ENCODE assay signal across 19 cellular contexts in the genomic region with DNA sequence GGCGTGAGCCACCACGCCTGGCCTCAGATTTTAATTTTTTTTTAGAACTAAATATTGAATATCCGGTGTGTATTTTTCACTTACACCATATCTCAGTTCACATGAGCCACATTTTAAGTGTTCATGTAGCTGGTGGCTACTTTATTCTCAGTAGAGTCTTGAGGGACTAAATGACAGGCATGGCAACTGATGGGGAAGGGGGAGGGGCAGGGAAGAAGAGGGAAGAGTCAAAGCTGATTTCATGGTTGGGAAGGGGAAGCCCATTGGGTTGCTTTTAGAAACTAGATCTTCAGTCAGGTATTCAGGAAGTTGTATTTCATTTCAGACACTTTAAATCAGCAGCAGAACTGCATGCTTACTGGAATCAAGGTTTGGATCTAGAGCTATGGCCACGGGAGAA. TPM values are rescaled to one million over a fixed set of nuclear protein-coding genes. Genes with fewer than 3 reads are reported as not detected.
DNase-seq lines count a peak whose midpoint lies in the region; ATAC-seq and TF ChIP-seq lines count a peak whose summit lies in the region.
"Had no signal": no experiment of that assay in that cellular context is flagged by ENCODE, and none has a peak within 500 bp of the region (broad histone marks: within the 10 kb centered on the region; RNA-seq: fewer than 3 reads in every experiment).

No MANE protein-coding gene starts in this region.

- peak overlapping the region; percentile 65 for H3K4me3 Mint-ChIP-seq in activated naive CD4-positive, alpha-beta T cell treated with anti-CD3 and anti-CD28 coated beads, Interleukin-2, amount 10 ng/mL, durations not matched to agents 7 days and 5 days
- peak overlapping the region; percentile 45 for H3K4me3 Mint-ChIP-seq in activated naive CD8-positive, alpha-beta T cell treated with anti-CD3 and anti-CD28 coated beads for 36 hours

- H3K79me2 ChIP-seq in KMS-11 (ENCODE audit: insufficient read depth, low read depth): peaks cover 5% of the 10 kb centered on the region; the same call in 1 of the 2 replicates

- peak overlapping the region; percentile 68 for H3K4me2 ChIP-seq in KMS-11

- H3K4me1 ChIP-seq in KMS-11 (ENCODE audit: low read depth, poor library complexity, severe bottlenecking): peaks cover 62% of the 10 kb centered on the region
- H3K4me1 ChIP-seq in spleen: peaks cover 5 to 73% (median 60%) of the 10 kb centered on the region in 6 donors

- peak overlapping the region; percentile 96 for H3K27ac Mint-ChIP-seq in activated naive CD4-positive, alpha-beta T cell treated with anti-CD3 and anti-CD28 coated beads, Interleukin-2, amount 10 ng/mL, durations not matched to agents 7 days and 5 days
- peak overlapping the region; percentile 92 for H3K27ac Mint-ChIP-seq in activated naive CD8-positive, alpha-beta T cell treated with anti-CD3 and anti-CD28 coated beads for 36 hours

- peak overlapping the region; percentile 67 for H3K27ac ChIP-seq in KMS-11
- H3K27ac ChIP-seq in spleen: peak overlapping the region in 7 of 8 donors; percentile 1 to 96 (median 58)
- H3K27ac ChIP-seq: HL-60, RWPE1 had no signal

- peak overlapping the region; percentile 11; the same call in 1 of the 2 replicates for H3K9ac ChIP-seq in KMS-11

- CTCF ChIA-PET in activated naive CD4-positive, alpha-beta T cell treated with anti-CD3 and anti-CD28 coated beads, Interleukin-2, amount 10 ng/mL, durations not matched to agents 7 days and 5 days (lab: Charles Lee): interaction anchor here (0.9 to 14.2 kb wide), 7 partner anchors 21 to 287 kb away, joined by 3 to 192 read pairs (median 4); no protein-coding TSS in a partner anchor

- intact Hi-C loops in spleen (cut with DNase I; ENCODE audit: low total_unique reads) (loop anchor here (10.0 kb wide), 2 partner anchors 195 to 285 kb away; no protein-coding TSS in a partner anchor), left colon (cut with DNase I, micrococcal nuclease) (loop anchor here in 1 of 2 donors (5.0 kb wide), 2 partner anchors 198 to 288 kb away; no protein-coding TSS in a partner anchor)

- H3K4me3 ChIP-seq in KMS-11 (IDR thresholded peaks at IDR 0.05; ENCODE audit: insufficient read depth, low read depth, low read length) (no peak overlapping the region), spleen (no peak overlapping the region)
- H3K4me3 ChIP-seq: skin epidermis had no signal

- H3K36me3 Mint-ChIP-seq in activated naive CD4-positive, alpha-beta T cell treated with anti-CD3 and anti-CD28 coated beads, Interleukin-2, amount 10 ng/mL, durations not matched to agents 7 days and 5 days: peaks cover 5% of the 10 kb centered on the region
- no peaks in the 10 kb centered on the region for H3K36me3 Mint-ChIP-seq in activated naive CD8-positive, alpha-beta T cell treated with anti-CD3 and anti-CD28 coated beads for 36 hours

- TF ChIP-seq CTCF in KMS-11 (conservative IDR thresholded peaks at IDR 0.05; ENCODE audit: low read depth, low read length): no peak
- no peak for TF ChIP-seq CTCF in spleen (IDR thresholded peaks at IDR 0.05 in 8 of 11, conservative IDR thresholded peaks at IDR 0.05 in 3 of 11)

- WGBS in spleen, 5 donors: 77 to 87% (median 78%) methylated on average over 4 of the region's 4 CpGs

- TF ChIP-seq POLR2A in spleen (IDR thresholded peaks at IDR 0.05): no peak

- H3K27me3 Mint-ChIP-seq in activated naive CD4-positive, alpha-beta T cell treated with anti-CD3 and anti-CD28 coated beads, Interleukin-2, amount 10 ng/mL, durations not matched to agents 7 days and 5 days: peaks cover 4% of the 10 kb centered on the region
- H3K27me3 Mint-ChIP-seq in activated naive CD8-positive, alpha-beta T cell treated with anti-CD3 and anti-CD28 coated beads for 36 hours: peaks cover 13% of the 10 kb centered on the region

- no peaks in the 10 kb centered on the region for H3K27me3 ChIP-seq in KMS-11 (ENCODE audit: insufficient read depth, low read depth)
- H3K27me3 ChIP-seq in spleen (replicated peaks in 1 of 7): no peaks in the 10 kb centered on the region

- ATAC-seq in left colon (no peak), HG03095 (IDR thresholded peaks at IDR 0.05; ENCODE audit: unreplicated experiment) (no peak), HG03571 (IDR thresholded peaks at IDR 0.05; ENCODE audit: unreplicated experiment) (no peak)

- no peaks in the 10 kb centered on the region for H3K36me3 ChIP-seq in KMS-11 (ENCODE audit: insufficient read depth)
- no peaks in the 10 kb centered on the region for H3K36me3 ChIP-seq in spleen

- H3K4me1 Mint-ChIP-seq in activated naive CD4-positive, alpha-beta T cell treated with anti-CD3 and anti-CD28 coated beads, Interleukin-2, amount 10 ng/mL, durations not matched to agents 7 days and 5 days: peaks cover 74% of the 10 kb centered on the region
- peaks cover 51% of the 10 kb centered on the region for H3K4me1 Mint-ChIP-seq in activated naive CD8-positive, alpha-beta T cell treated with anti-CD3 and anti-CD28 coated beads for 36 hours

- H3K9me3 Mint-ChIP-seq in activated naive CD4-positive, alpha-beta T cell treated with anti-CD3 and anti-CD28 coated beads, Interleukin-2, amount 10 ng/mL, durations not matched to agents 7 days and 5 days: no peaks in the 10 kb centered on the region
- H3K9me3 Mint-ChIP-seq in activated naive CD8-positive, alpha-beta T cell treated with anti-CD3 and anti-CD28 coated beads for 36 hours: no peaks in the 10 kb centered on the region

- DNase-seq in activated naive CD4-positive, alpha-beta T cell treated with anti-CD3 and anti-CD28 coated beads, Interleukin-2, amount 10 ng/mL, durations not matched to agents 7 days and 5 days: no peak
- DNase-seq in activated naive CD4-positive, alpha-beta T cell treated with Interleukin-2 at 50 U/mL for 16 hours: no peak
- DNase-seq in activated naive CD8-positive, alpha-beta T cell treated with anti-CD3 and anti-CD28 coated beads for 36 hours: no peak
- DNase-seq in spleen (no peak), left colon (no peak)
- DNase-seq: activated CD4-positive, alpha-beta T cell treated with anti-CD3 and anti-CD28 coated beads, Interleukin-2, amount 50 U/mL, for 4 hours; cerebellar nuclear complex; DMS 273 treated with DMSO at 0.1 percent for 48 hours; mesendoderm; NCI-H1694 treated with DMSO at 0.1 percent for 48 hours; NCI-H526 treated with DMSO at 0.1 percent for 48 hours; nucleus accumbens; T1000 had no signal

- peak overlapping the region; percentile 1; the same call in 1 of the 2 replicates for H2AFZ ChIP-seq in KMS-11 (ENCODE audit: low read depth)

- H4K20me1 ChIP-seq in KMS-11 (ENCODE audit: insufficient read depth): no peaks in the 10 kb centered on the region

- H3K9me3 ChIP-seq in spleen: no peaks in the 10 kb centered on the region

RNA-seq across cellular contexts. Expression of a gene that starts 2.8 kb away (rescaled TPM):
- 1 to 10 TPM; 8.7 to 8.9 TPM for total RNA-seq in activated naive CD8-positive, alpha-beta T cell treated with anti-CD3 and anti-CD28 coated beads for 36 hours
- total RNA-seq in spleen: 10 to 100 TPM; 23.6 to 38.3 (median 27.8) TPM
- polyA plus RNA-seq in spleen: 1 to 10 TPM; 7.2 to 9.5 (median 7.7) TPM
- 10 to 100 TPM; 78.3 to 95.3 TPM for total RNA-seq in left colon

RNA-seq across cellular contexts. Expression of a gene that starts 52.1 kb away (rescaled TPM):
- 100 to 1,000 TPM; 152 to 156 TPM for total RNA-seq in activated naive CD8-positive, alpha-beta T cell treated with anti-CD3 and anti-CD28 coated beads for 36 hours
- total RNA-seq in spleen (100 to 1,000 TPM; 293 to 392 (median 319) TPM), left colon (100 to 1,000 TPM; 146 to 159 TPM)
- 10 to 100 TPM; 36.2 to 72.3 (median 52.9) TPM for polyA plus RNA-seq in spleen
